Comparison of ENCODE assay signal across 19 cellular contexts in genomic region chr22:20792966-20793332, GRCh38. TPM values are rescaled to one million over a fixed set of nuclear protein-coding genes. Genes with fewer than 3 reads are reported as not detected.
DNase-seq lines count a peak whose midpoint lies in the region; ATAC-seq and TF ChIP-seq lines count a peak whose summit lies in the region.
"Had no signal": no experiment of that assay in that cellular context is flagged by ENCODE, and none has a peak within 500 bp of the region (broad histone marks: within the 10 kb centered on the region; RNA-seq: fewer than 3 reads in every experiment).

No MANE protein-coding gene starts in this region.

- TF ChIP-seq EP300 in suprapubic skin (IDR thresholded peaks at IDR 0.05), result no peak
- no peak for TF ChIP-seq EP300 in gastroesophageal sphincter (IDR thresholded peaks at IDR 0.05)

- 59% methylated on average over 3 of the region's 3 CpGs for WGBS in suprapubic skin
- 59 to 70% methylated on average over 2 to 3 of the region's 3 CpGs for WGBS in gastroesophageal sphincter (ENCODE audit: low coverage in 1 of 2), 2 donors
- WGBS in smooth muscle cell (ENCODE audit: low lambda C conversion rate), result 91% methylated on average over 3 of the region's 3 CpGs

- intact Hi-C loops in sciatic nerve (cut with DNase I), result no loop called here

- H3K4me2 ChIP-seq in smooth muscle cell, result no peak overlapping the region
- H3K4me2 ChIP-seq: A549 had no signal

- no peaks in the 10 kb centered on the region for H3K79me2 ChIP-seq in smooth muscle cell (ENCODE audit: low read depth)

- no peaks in the 10 kb centered on the region for H3K4me1 ChIP-seq in suprapubic skin
- H3K4me1 ChIP-seq in gastroesophageal sphincter, result peaks cover 0 to 9% (median 0%) of the 10 kb centered on the region in 3 donors
- no peaks in the 10 kb centered on the region for H3K4me1 ChIP-seq in smooth muscle cell (ENCODE audit: low read depth)
- H3K4me1 ChIP-seq: Peyer's patch had no signal

- H4K20me1 ChIP-seq in smooth muscle cell (ENCODE audit: low read depth), result no peaks in the 10 kb centered on the region

- POLR2A ChIA-PET in BJ (lab: Charles Lee), result no interaction called here

- no peak overlapping the region for H3K9ac ChIP-seq in smooth muscle cell (ENCODE audit: low read depth)

- no peak for TF ChIP-seq CTCF in BJ (IDR thresholded peaks at IDR 0.05; ENCODE audit: insufficient read depth, low read depth, low read length)
- no peak for TF ChIP-seq CTCF in fibroblast of villous mesenchyme (IDR thresholded peaks at IDR 0.05; ENCODE audit: insufficient read depth, low read depth, low read length)
- TF ChIP-seq CTCF in suprapubic skin (IDR thresholded peaks at IDR 0.05), result no peak
- TF ChIP-seq CTCF in gastroesophageal sphincter (IDR thresholded peaks at IDR 0.05), result no peak
- TF ChIP-seq CTCF in smooth muscle cell (IDR thresholded peaks at IDR 0.05; ENCODE audit: borderline replicate concordance, insufficient read depth, poor library complexity, severe bottlenecking), result no peak

- CTCF ChIA-PET in BJ (lab: Yijun Ruan, JAX), result interaction anchor here (1.6 to 4.5 kb wide), 4 partner anchors 9 to 93 kb away, joined by 5 to 39 read pairs (median 16); no protein-coding TSS in a partner anchor

- TF ChIP-seq POLR2A in suprapubic skin (IDR thresholded peaks at IDR 0.05) (no peak), gastroesophageal sphincter (IDR thresholded peaks at IDR 0.05) (no peak)

- H3K4me3 ChIP-seq in BJ (ENCODE audit: low read depth, low read length), result no peak overlapping the region
- H3K4me3 ChIP-seq in fibroblast of villous mesenchyme (ENCODE audit: low read depth, low read length), result no peak overlapping the region
- no peak overlapping the region for H3K4me3 ChIP-seq in suprapubic skin
- no peak overlapping the region for H3K4me3 ChIP-seq in gastroesophageal sphincter
- no peak overlapping the region for H3K4me3 ChIP-seq in smooth muscle cell
- H3K4me3 ChIP-seq: A549, MG63, Peyer's patch had no signal

- H3K9me3 ChIP-seq in suprapubic skin (no peaks in the 10 kb centered on the region), gastroesophageal sphincter (no peaks in the 10 kb centered on the region), smooth muscle cell (replicated peaks; ENCODE audit: low read depth) (no peaks in the 10 kb centered on the region)
- H3K9me3 ChIP-seq: A549, MG63, Peyer's patch had no signal

- no peaks in the 10 kb centered on the region for H3F3A ChIP-seq in smooth muscle cell (ENCODE audit: low read depth)

- no peaks in the 10 kb centered on the region for H3K27me3 ChIP-seq in BJ (ENCODE audit: control insufficient read depth, insufficient read depth, low read length)
- no peaks in the 10 kb centered on the region for H3K27me3 ChIP-seq in suprapubic skin
- H3K27me3 ChIP-seq in gastroesophageal sphincter, result no peaks in the 10 kb centered on the region
- no peaks in the 10 kb centered on the region for H3K27me3 ChIP-seq in smooth muscle cell (ENCODE audit: low read depth)
- H3K27me3 ChIP-seq: MG63, Peyer's patch had no signal

- H3K36me3 ChIP-seq in BJ (ENCODE audit: control insufficient read depth, insufficient read depth, low read length) (peaks cover 24% of the 10 kb centered on the region), suprapubic skin (peaks cover 80% of the 10 kb centered on the region), gastroesophageal sphincter (peaks cover 0 to 89% of the 10 kb centered on the region in 2 donors), smooth muscle cell (ENCODE audit: low read depth) (no peaks in the 10 kb centered on the region)

- H2AFZ ChIP-seq in smooth muscle cell (ENCODE audit: low read depth), result no peak overlapping the region

- peak overlapping the region; percentile 42 for H3K27ac ChIP-seq in suprapubic skin
- H3K27ac ChIP-seq in gastroesophageal sphincter, result peak overlapping the region in 1 of 4 donors; percentile 33
- no peak overlapping the region for H3K27ac ChIP-seq in smooth muscle cell (ENCODE audit: low read depth)
- H3K27ac ChIP-seq: A549, Peyer's patch had no signal

- ATAC-seq in gastroesophageal sphincter, result no peak
- no peak for ATAC-seq in sciatic nerve
- ATAC-seq: A549 had no signal

- peak; percentile 24 for DNase-seq in BJ (ENCODE audit: low read depth)
- DNase-seq in amniotic epithelial cell (ENCODE audit: low read depth), result peak; percentile 55
- DNase-seq in fibroblast of villous mesenchyme (ENCODE audit: low read depth), result peak; percentile 75
- DNase-seq in suprapubic skin (ENCODE audit: low spot score in 2 of 2), result no peak
- DNase-seq in sciatic nerve (ENCODE audit: low spot score), result no peak
- DNase-seq in smooth muscle cell (lab: John Stamatoyannopoulos, UW; ENCODE audit: unreplicated experiment), result no peak
- DNase-seq in NCI-H187 treated with DMSO at 0.1 percent for 48 hours (lab: John Stamatoyannopoulos, UW), result no peak
- DNase-seq: AML-193; Calu3; CD4-positive, CD25-positive, alpha-beta regulatory T cell; DMS79; MG63; NCI-H1105; NCI-H1930; NCI-H510A; Peyer's patch; SHP77 treated with DMSO at 0.1 percent for 48 hours had no signal

RNA-seq across cellular contexts. Expression of gene SERPIND1, which starts 19.0 kb away (rescaled TPM):
- polyA plus RNA-seq in BJ (2011; rRNA removed) (not detected in 2 replicates), smooth muscle cell (0.10 TPM in 1 of 2 replicates, not detected in the other)
- not detected in 2 replicates for polyA minus RNA-seq in BJ (2011; rRNA and poly(A)+ RNA removed)
- total RNA-seq in fibroblast of villous mesenchyme (under 0.01 TPM in 1 of 2 replicates, not detected in the other), suprapubic skin (under 1 TPM in 1 of 4 donors, not detected in 3; 0.40 TPM), gastroesophageal sphincter (under 1 TPM in 1 of 4 donors, not detected in 3; 0.15 TPM), sciatic nerve (1.6 TPM), smooth muscle cell (not detected in 2 replicates)
- total RNA-seq: Calu3; CD4-positive, CD25-positive, alpha-beta regulatory T cell; Peyer's patch had no signal
- polyA plus RNA-seq: A549 had no signal

Comparison
In these comparisons a context has a peak if more than half of its experiments do, and no peak if none do; other contexts are left out.
1. DNase-seq: peak in BJ (single experiment), amniotic epithelial cell (single experiment) and fibroblast of villous mesenchyme (single experiment); none in suprapubic skin (0 of 2), sciatic nerve (single experiment), smooth muscle cell (single experiment) and NCI-H187 treated with DMSO at 0.1 percent for 48 hours (single experiment).